10 cellular contexts compared by ENCODE assay signal in genomic region chr17:45775576-45776011, GRCh38. TPM values are rescaled to one million over a fixed set of nuclear protein-coding genes. Genes with fewer than 3 reads are reported as not detected.
DNase-seq lines count a peak whose midpoint lies in the region; ATAC-seq and TF ChIP-seq lines count a peak whose summit lies in the region.
"Had no signal": no experiment of that assay in that cellular context is flagged by ENCODE, and none has a peak within 500 bp of the region (broad histone marks: within the 10 kb centered on the region; RNA-seq: fewer than 3 reads in every experiment).

No MANE protein-coding gene starts in this region.

- peak; percentile 90 for TF ChIP-seq EP300 in Ishikawa (IDR thresholded peaks at IDR 0.05; ENCODE audit: borderline replicate concordance)

- TF ChIP-seq RAD21 in Ishikawa (IDR thresholded peaks at IDR 0.05; ENCODE audit: low read depth) = peak; percentile 6; the same call in 1 of the 2 replicates

- H3K27ac ChIP-seq in RWPE1 (peak overlapping the region; percentile 82), right lobe of liver (no peak overlapping the region)

- CTCF ChIA-PET in RWPE1 (lab: Yijun Ruan, JAX) = no interaction called here

- in situ Hi-C loops in ACHN (cut with HindIII; ENCODE audit: low pct_ligation_motif_present, low pct_unique_long_range_greater_than_20kb, low sequenced_read_pairs) = no loop called here

- H3K4me3 ChIP-seq in right lobe of liver (no peak overlapping the region), H7 (ENCODE audit: insufficient read depth, low read depth, low read length) (no peak overlapping the region)

- no peaks in the 10 kb centered on the region for H3K27me3 ChIP-seq in right lobe of liver
- H3K27me3 ChIP-seq in H7 (ENCODE audit: control insufficient read depth, insufficient read depth, low read length) = peaks cover 1% of the 10 kb centered on the region; the same call in 1 of the 2 replicates

- intact Hi-C loops in right lobe of liver (cut with DNase I) = no loop called here

- POLR2A ChIA-PET in RWPE1 (lab: Yijun Ruan, JAX; ENCODE audit: low non-redundant PET) = no interaction called here

- peaks cover 0 to 2% (median 0%) of the 10 kb centered on the region in 4 donors for H3K4me1 ChIP-seq in right lobe of liver

- TF ChIP-seq CTCF in RWPE1 (conservative IDR thresholded peaks at IDR 0.05; ENCODE audit: low read depth) = no peak
- TF ChIP-seq CTCF in right lobe of liver (IDR thresholded peaks at IDR 0.05) = no peak

- peak; percentile 87 to 95 (median 92) for ATAC-seq in right lobe of liver

- H3K9me3 ChIP-seq in right lobe of liver = no peaks in the 10 kb centered on the region

- DNase-seq in ACHN (peak; percentile 69), RWPE1 (ENCODE audit: low spot score) (no peak), right lobe of liver (peak; percentile 85 to 90 (median 89)), HuH-7 (ENCODE audit: low spot score) (no peak), H7 (no peak)
- DNase-seq in activated CD8-positive, alpha-beta memory T cell treated with anti-CD3 and anti-CD28 coated beads for 24 hours = no peak
- DNase-seq in central memory CD4-positive, alpha-beta T cell = no peak
- DNase-seq: activated naive CD4-positive, alpha-beta T cell treated with anti-CD3 and anti-CD28 coated beads, Interleukin-2, amount 50 U/mL, for 16 hours; NCI-H2227 treated with DMSO at 0.1 percent for 48 hours had no signal

- WGBS in right lobe of liver (ENCODE audit: insufficient coverage, low coverage, low lambda C conversion rate, missing lambda C conversion rate) = no CpG with 5 or more reads among the region's 4 CpGs

- TF ChIP-seq POLR2A in right lobe of liver (IDR thresholded peaks at IDR 0.05) = no peak

- H3K36me3 ChIP-seq in right lobe of liver = no peaks in the 10 kb centered on the region
- no peaks in the 10 kb centered on the region for H3K36me3 ChIP-seq in H7 (replicated peaks; ENCODE audit: control insufficient read depth, insufficient read depth, low read length)

TF ChIP-seq in Ishikawa, 13 proteins besides CTCF, POLR2A, EP300 and RAD21:
- no peak; the same call in 1 of the 2 replicates for TF ChIP-seq ZBTB7A (IDR thresholded peaks at IDR 0.05; ENCODE audit: low read depth)
- TF ChIP-seq TEAD4 (IDR thresholded peaks at IDR 0.05) = peak; percentile 82
- no peak for TF ChIP-seq CREB1 (IDR thresholded peaks at IDR 0.05; ENCODE audit: low read depth)
- TF ChIP-seq YY1 (IDR thresholded peaks at IDR 0.05; ENCODE audit: low read depth) = no peak
- TF ChIP-seq TCF12 (IDR thresholded peaks at IDR 0.05; ENCODE audit: low read depth) = peak; percentile 94
- no peak for TF ChIP-seq EGR1 (IDR thresholded peaks at IDR 0.05)
- TF ChIP-seq MAX (IDR thresholded peaks at IDR 0.05) = peak; percentile 0; the same call in 1 of the 2 replicates
- no peak for TF ChIP-seq TAF1 (IDR thresholded peaks at IDR 0.05; ENCODE audit: low read depth)
- TF ChIP-seq USF1 (IDR thresholded peaks at IDR 0.05) = no peak
- 0 out of 2 replicates have a peak, but pooled peaks have one; percentile 11 for TF ChIP-seq REST (IDR thresholded peaks at IDR 0.05; ENCODE audit: low read depth)
- peak; percentile 92 for TF ChIP-seq CEBPB (IDR thresholded peaks at IDR 0.05)
- peak; percentile 83 for TF ChIP-seq FOXM1 (IDR thresholded peaks at IDR 0.05; ENCODE audit: borderline replicate concordance, low read depth)
- TF ChIP-seq NFIC (IDR thresholded peaks at IDR 0.05) = peak; percentile 99
TF ChIP-seq in Ishikawa: peak in this region for 7.

RNA-seq across cellular contexts. Expression of gene CRHR1, which starts 8.5 kb away (rescaled TPM):
- total RNA-seq in right lobe of liver = not detected
- 0.14 and 0.81 TPM in 2 replicates for total RNA-seq in H7 (2014; rRNA removed; shearing (Covaris generic))

Comparison
In these comparisons a context has a peak if more than half of its experiments do, and no peak if none do; other contexts are left out.
1. DNase-seq: peak in ACHN (single experiment) and right lobe of liver (3 of 3); none in RWPE1 (single experiment), activated CD8-positive, alpha-beta memory T cell treated with anti-CD3 and anti-CD28 coated beads for 24 hours (single experiment), HuH-7 (single experiment), central memory CD4-positive, alpha-beta T cell (single experiment) and H7 (single experiment).